ENCODE assay signal across 18 cellular contexts in genomic region chr5:88671408-88671807, GRCh38.
DNase-seq lines count a peak whose midpoint lies in the region; ATAC-seq and TF ChIP-seq lines count a peak whose summit lies in the region.
"Had no signal": no experiment of that assay in that cellular context is flagged by ENCODE, and none has a peak within 500 bp of the region (broad histone marks: within the 10 kb centered on the region; RNA-seq: fewer than 3 reads in every experiment).

No MANE protein-coding gene starts in this region.

- H3K4me1 ChIP-seq in HUES6 (ENCODE audit: control insufficient read depth, insufficient read depth, low read length) (peaks cover 59% of the 10 kb centered on the region), Panc1 (ENCODE audit: control insufficient read depth, insufficient read depth, low read length) (peaks cover 17% of the 10 kb centered on the region), endodermal cell (ENCODE audit: control insufficient read depth, insufficient read depth, low read length) (peaks cover 5% of the 10 kb centered on the region), sigmoid colon (peaks cover 0 to 34% (median 27%) of the 10 kb centered on the region in 4 donors)

- H3K27me3 ChIP-seq in HUES6 (ENCODE audit: control insufficient read depth, insufficient read depth, low read length) (peaks cover 100% of the 10 kb centered on the region), Panc1 (ENCODE audit: control insufficient read depth, insufficient read depth, low read length) (no peaks in the 10 kb centered on the region), endodermal cell (ENCODE audit: control insufficient read depth, insufficient read depth, low read length, poor library complexity, severe bottlenecking) (peaks cover 100% of the 10 kb centered on the region), sigmoid colon (peaks cover 48 to 100% (median 85%) of the 10 kb centered on the region in 3 donors)
- H3K27me3 ChIP-seq: SJSA1 had no signal

- TF ChIP-seq EP300 in sigmoid colon (IDR thresholded peaks at IDR 0.05) = no peak

- H3K9me3 ChIP-seq in HUES6 (ENCODE audit: control insufficient read depth, insufficient read depth, low read depth, low read length) = no peaks in the 10 kb centered on the region
- H3K9me3 ChIP-seq in Panc1 (ENCODE audit: control insufficient read depth, insufficient read depth, low read depth, low read length) = no peaks in the 10 kb centered on the region
- H3K9me3 ChIP-seq in endodermal cell (ENCODE audit: control insufficient read depth, low read length) = no peaks in the 10 kb centered on the region
- H3K9me3 ChIP-seq in sigmoid colon = no peaks in the 10 kb centered on the region
- H3K9me3 ChIP-seq: SJSA1, thoracic aorta had no signal

- no peak overlapping the region for H3K27ac ChIP-seq in HUES6 (ENCODE audit: low read depth, low read length)
- H3K27ac ChIP-seq in Panc1 (ENCODE audit: low read length) = peak overlapping the region; percentile 92
- peak overlapping the region; percentile 99 for H3K27ac ChIP-seq in endodermal cell (ENCODE audit: low read depth, low read length)
- H3K27ac ChIP-seq in sigmoid colon = no peak overlapping the region
- H3K27ac ChIP-seq: PC-9, SJSA1, thoracic aorta had no signal

- DNase-seq in Panc1 (ENCODE audit: low read depth, low spot score) (no peak), endodermal cell (no peak), sigmoid colon (no peak), NCI-H1417 treated with DMSO at 0.1 percent for 48 hours (lab: John Stamatoyannopoulos, UW) (no peak)
- no peak for DNase-seq in activated T-cell treated with anti-CD3 and anti-CD28 coated beads, Interleukin-2, amount 50 U/mL, for 72 hours
- DNase-seq: activated CD4-positive, alpha-beta T cell treated with anti-CD3 and anti-CD28 coated beads, Interleukin-2, amount 50 U/mL, for 48 hours; activated naive CD4-positive, alpha-beta T cell treated with Interleukin-2 at 50 U/mL for 16 hours; cortex of kidney; DND-41; NCI-H146; NCI-H2171 treated with DMSO at 0.1 percent for 48 hours; NCI-H774; PC-9; T-helper 17 cell had no signal

- H3K4me3 ChIP-seq in HUES6 (ENCODE audit: low read depth, low read length) (peak overlapping the region; percentile 66), Panc1 (ENCODE audit: low read depth in 2 of 2, low read length in 2 of 2) (peak overlapping the region; percentile 67 to 70), endodermal cell (ENCODE audit: low read length) (peak overlapping the region; percentile 46), sigmoid colon (peak overlapping the region in 3 of 4 donors; percentile 13 to 25 (median 20))
- H3K4me3 ChIP-seq: PC-9, SJSA1, thoracic aorta had no signal

- peak overlapping the region; percentile 32 for H3K4me3 Mint-ChIP-seq in endodermal cell
- H3K4me3 Mint-ChIP-seq in activated T-cell treated with anti-CD3 and anti-CD28 coated beads, Interleukin-2, amount 50 U/mL, for 72 hours = no peak overlapping the region
- H3K4me3 Mint-ChIP-seq: T-helper 17 cell had no signal

- WGBS in endodermal cell (ENCODE audit: insufficient coverage in 1 of 2, insufficient read length in 1 of 2), 2 experiments = 8 to 20% methylated on average over 2 of the region's 3 CpGs
- 13 to 38% methylated on average over 3 of the region's 3 CpGs for whole genome bisulfite sequencing in sigmoid colon, 2 donors

- no peaks in the 10 kb centered on the region for H3K36me3 ChIP-seq in HUES6 (ENCODE audit: control insufficient read depth, insufficient read depth, low read length)
- H3K36me3 ChIP-seq in Panc1 (ENCODE audit: control insufficient read depth, insufficient read depth, low read length) = peaks cover 2% of the 10 kb centered on the region; the same call in 1 of the 2 replicates
- H3K36me3 ChIP-seq in endodermal cell (ENCODE audit: control insufficient read depth, insufficient read depth, low read length) = no peaks in the 10 kb centered on the region
- no peaks in the 10 kb centered on the region for H3K36me3 ChIP-seq in sigmoid colon
- H3K36me3 ChIP-seq: SJSA1, thoracic aorta had no signal

- no peak overlapping the region for H3K27ac Mint-ChIP-seq in endodermal cell
- no peak overlapping the region for H3K27ac Mint-ChIP-seq in activated T-cell treated with anti-CD3 and anti-CD28 coated beads, Interleukin-2, amount 50 U/mL, for 72 hours
- H3K27ac Mint-ChIP-seq: T-helper 17 cell had no signal

- CTCF ChIA-PET in Panc1 (lab: Charles Lee) = interaction anchor here (0.5 kb wide), 1 partner anchor 204 kb away, joined by 4 read pairs; no protein-coding TSS in a partner anchor

- no peaks in the 10 kb centered on the region for H3K9me3 Mint-ChIP-seq in endodermal cell
- H3K9me3 Mint-ChIP-seq in activated T-cell treated with anti-CD3 and anti-CD28 coated beads, Interleukin-2, amount 50 U/mL, for 72 hours = no peaks in the 10 kb centered on the region

- H3K4me1 Mint-ChIP-seq in endodermal cell = peaks cover 35% of the 10 kb centered on the region
- H3K4me1 Mint-ChIP-seq in activated T-cell treated with anti-CD3 and anti-CD28 coated beads, Interleukin-2, amount 50 U/mL, for 72 hours (ENCODE audit: low read depth) = peaks cover 48% of the 10 kb centered on the region

- POLR2A ChIA-PET in Panc1 (lab: Charles Lee) = no interaction called here

- ATAC-seq in Panc1 (no peak), HG02938 (IDR thresholded peaks at IDR 0.05; ENCODE audit: unreplicated experiment) (no peak)
- ATAC-seq in activated T-cell treated with anti-CD3 and anti-CD28 coated beads, Interleukin-2, amount 50 U/mL, for 72 hours (replicated peaks in 1 of 2) = no peak
- ATAC-seq: T-helper 17 cell had no signal

- intact Hi-C loops in Panc1 (cut with micrococcal nuclease; ENCODE audit: unreplicated experiment) = loop anchor here (5.0 kb wide), 1 partner anchor 404 kb away; the partner anchor contains the start of gene TMEM161B
- intact Hi-C loops in sigmoid colon (cut with DNase I) = no loop called here

- no peaks in the 10 kb centered on the region for H3K36me3 Mint-ChIP-seq in endodermal cell (ENCODE audit: low read depth)
- H3K36me3 Mint-ChIP-seq in activated T-cell treated with anti-CD3 and anti-CD28 coated beads, Interleukin-2, amount 50 U/mL, for 72 hours (ENCODE audit: insufficient read depth in 2 of 2) = peaks cover 11 to 18% of the 10 kb centered on the region in 2 donors

- H3K9ac ChIP-seq in HUES6 (ENCODE audit: low read length) (no peak overlapping the region), endodermal cell (ENCODE audit: extremely low read depth, low read length, poor library complexity, severe bottlenecking) (no peak overlapping the region)

- TF ChIP-seq CTCF in Panc1 (IDR thresholded peaks at IDR 0.05) (no peak), endodermal cell (conservative IDR thresholded peaks at IDR 0.05) (no peak), sigmoid colon (IDR thresholded peaks at IDR 0.05) (no peak)

- no peak for TF ChIP-seq POLR2A in sigmoid colon (IDR thresholded peaks at IDR 0.05)

- in situ Hi-C loops in Panc1 (cut with HindIII; ENCODE audit: low pct_unique_long_range_greater_than_20kb, low sequenced_read_pairs) = no loop called here

- H3K27me3 Mint-ChIP-seq in endodermal cell (ENCODE audit: insufficient read depth) = peaks cover 99% of the 10 kb centered on the region
- H3K27me3 Mint-ChIP-seq in activated T-cell treated with anti-CD3 and anti-CD28 coated beads, Interleukin-2, amount 50 U/mL, for 72 hours (ENCODE audit: low read depth) = peaks cover 86% of the 10 kb centered on the region

- BruUV-seq in Panc1 (replicated peaks; lab: Mats Ljungman, UMichigan) = no TSS peak

Comparison
In these comparisons a context has a peak if more than half of its experiments do, and no peak if none do; other contexts are left out.
1. H3K27ac ChIP-seq: peak in Panc1 (single experiment) and endodermal cell (single experiment); none in HUES6 (single experiment) and sigmoid colon (0 of 4).
2. Peak in every context shown above with its lines, with median percentiles within 50 percentile points of each other: H3K4me3 ChIP-seq.